Comparison of ENCODE assay signal across 1 cellular context in the genomic region with DNA sequence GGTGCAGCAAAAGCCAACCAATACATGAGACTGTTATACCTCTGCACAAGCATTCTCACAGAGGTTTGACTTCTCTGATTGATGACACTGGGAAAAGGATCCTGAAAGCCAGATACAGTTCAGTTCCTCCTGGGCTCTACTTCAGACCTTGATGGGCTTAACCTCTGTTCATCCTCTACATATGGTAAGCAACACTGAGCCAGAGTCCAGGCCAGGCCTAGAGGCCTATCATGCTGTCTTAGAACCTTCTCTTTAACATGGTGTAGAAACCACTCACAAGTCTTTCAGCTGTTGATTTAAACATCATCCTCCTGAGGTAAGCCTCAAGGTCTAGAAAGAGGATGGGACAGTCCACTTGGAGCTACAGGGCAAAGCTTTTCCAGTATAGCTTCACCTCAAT.
TF ChIP-seq lines count a peak whose summit lies in the region.

No MANE protein-coding gene starts in this region.

TF ChIP-seq in HCT116, 20 proteins besides CTCF, POLR2A, EP300 and RAD21:
- TF ChIP-seq, protein P1, sequence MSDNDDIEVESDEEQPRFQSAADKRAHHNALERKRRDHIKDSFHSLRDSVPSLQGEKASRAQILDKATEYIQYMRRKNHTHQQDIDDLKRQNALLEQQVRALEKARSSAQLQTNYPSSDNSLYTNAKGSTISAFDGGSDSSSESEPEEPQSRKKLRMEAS (IDR thresholded peaks at IDR 0.05): no peak
- TF ChIP-seq JUND (IDR thresholded peaks at IDR 0.05) (no peak), POLR2AphosphoS5 (IDR thresholded peaks at IDR 0.05; ENCODE audit: low read depth, low read length) (0 out of 2 replicates have a peak, but pooled peaks have one; percentile 20), EZH2 (IDR thresholded peaks at IDR 0.05) (no peak)
